In the genomic region with DNA sequence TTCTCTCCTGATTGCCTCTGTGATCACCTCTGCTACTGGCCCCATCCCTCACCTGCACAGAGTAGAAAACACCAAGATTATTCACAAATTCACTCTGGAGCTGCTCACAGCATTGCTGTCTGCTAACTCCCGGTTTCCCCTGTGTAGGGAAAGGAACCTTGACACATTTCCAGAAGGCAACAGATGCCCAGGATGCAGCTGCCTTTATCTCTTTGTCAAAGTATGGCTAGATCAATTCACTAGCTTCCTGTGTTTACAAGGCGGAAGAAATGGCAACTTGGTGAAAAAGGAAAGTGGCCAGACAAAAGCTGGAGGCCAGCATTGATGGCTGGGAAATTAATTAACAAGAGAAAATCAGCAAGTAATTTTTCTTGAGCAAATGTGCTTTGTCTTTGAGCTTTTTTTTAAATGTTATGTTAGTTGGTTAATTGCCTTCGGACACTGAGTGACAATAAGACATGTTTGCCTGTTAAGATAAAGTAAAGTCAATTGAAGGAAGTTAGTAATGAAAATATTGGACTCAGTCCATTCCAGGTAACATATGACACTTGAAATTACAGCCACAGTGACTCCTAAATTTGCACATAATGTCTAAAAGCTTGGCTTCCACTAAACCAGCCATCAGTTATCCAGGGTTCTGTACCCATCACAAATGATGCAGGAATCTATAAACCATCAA, we compare ENCODE assay signal across 1 cellular context.
TF ChIP-seq lines count a peak whose summit lies in the region.

No MANE protein-coding gene starts in this region.

TF ChIP-seq in WTC11, 78 proteins besides CTCF, POLR2A, EP300 and RAD21 (continued from another document):
- TF ChIP-seq MYBL2 (CRISPR knock-in tag; IDR thresholded peaks at IDR 0.05), result no peak
- no peak for TF ChIP-seq SOX15 (CRISPR knock-in tag; IDR thresholded peaks at IDR 0.05)
TF ChIP-seq in WTC11: peak in this region for 0.
